ENCODE assay signal across 20 cellular contexts in the genomic region with DNA sequence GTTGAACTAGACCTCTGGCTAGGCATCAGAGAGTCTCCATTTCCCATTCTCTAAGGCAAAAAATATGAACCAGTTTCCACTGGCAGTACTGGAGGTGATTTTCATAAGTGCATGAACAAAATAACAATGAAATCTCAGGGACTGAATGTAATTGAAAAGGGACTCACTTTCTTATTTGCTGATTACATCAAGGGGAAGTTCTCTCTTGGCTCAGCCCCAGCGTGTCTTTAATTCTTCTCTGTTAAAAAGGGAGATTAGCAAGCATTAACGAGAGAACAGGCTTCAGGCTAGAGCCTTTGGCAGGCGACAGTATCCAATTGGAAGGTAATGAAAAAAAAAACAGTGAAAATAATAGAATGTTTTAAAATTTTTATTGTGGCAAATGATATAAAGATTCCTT. TPM values are rescaled to one million over a fixed set of nuclear protein-coding genes. Genes with fewer than 3 reads are reported as not detected.
DNase-seq lines count a peak whose midpoint lies in the region; ATAC-seq and TF ChIP-seq lines count a peak whose summit lies in the region.
"Had no signal": no experiment of that assay in that cellular context is flagged by ENCODE, and none has a peak within 500 bp of the region (broad histone marks: within the 10 kb centered on the region; RNA-seq: fewer than 3 reads in every experiment).

No MANE protein-coding gene starts in this region.

- H3K9me3 ChIP-seq in neuronal stem cell (replicated peaks in 1 of 2; ENCODE audit: control insufficient read depth in 2 of 2, insufficient read depth in 1 of 2, low read depth in 1 of 2, low read length in 2 of 2) (no peaks in the 10 kb centered on the region), smooth muscle cell (replicated peaks; ENCODE audit: low read depth) (no peaks in the 10 kb centered on the region)
- H3K9me3 ChIP-seq: BLaER1 treated with 17β-estradiol and CSF1 and Interleukin-3, amounts not matched to agents 10 nM and 100 nM; Caco-2 had no signal

- no peak overlapping the region for H3K14ac ChIP-seq in neuronal stem cell (ENCODE audit: low read length)

- H3K4ac ChIP-seq in neuronal stem cell (ENCODE audit: low read length): no peak overlapping the region

- H2BK120ac ChIP-seq in neuronal stem cell (ENCODE audit: low read depth, low read length): no peak overlapping the region

- DNase-seq in G401 (ENCODE audit: low spot score): peak; percentile 87
- peak; percentile 2 for DNase-seq in NCI-H1105 (lab: John Stamatoyannopoulos, UW)
- DNase-seq in cerebellum (ENCODE audit: low spot score): peak; percentile 38
- DNase-seq in neuronal stem cell (ENCODE audit: low spot score): no peak
- no peak for DNase-seq in smooth muscle cell (lab: John Stamatoyannopoulos, UW; ENCODE audit: unreplicated experiment)
- no peak for DNase-seq in NCI-H345 treated with DMSO at 0.1 percent for 48 hours (lab: John Stamatoyannopoulos, UW; ENCODE audit: unreplicated experiment)
- DNase-seq: ACHN; Caco-2; CD4-positive, alpha-beta memory T cell; DMS153; KG1; NCI-H187; NCI-H226; NCI-H526; SIG-M5; T-cell had no signal

- TF ChIP-seq CTCF in smooth muscle cell (IDR thresholded peaks at IDR 0.05; ENCODE audit: borderline replicate concordance, insufficient read depth, poor library complexity, severe bottlenecking): no peak

- no peaks in the 10 kb centered on the region for H3K27me3 ChIP-seq in neuronal stem cell (ENCODE audit: control insufficient read depth in 3 of 3, insufficient read depth in 3 of 3, low read depth in 1 of 3, low read length in 3 of 3)
- no peaks in the 10 kb centered on the region for H3K27me3 ChIP-seq in smooth muscle cell (ENCODE audit: low read depth)
- H3K27me3 ChIP-seq: BLaER1 treated with 17β-estradiol and CSF1 and Interleukin-3, amounts not matched to agents 10 nM and 100 nM had no signal

- H2AFZ ChIP-seq in neuronal stem cell (ENCODE audit: low read length) (no peak overlapping the region), smooth muscle cell (ENCODE audit: low read depth) (no peak overlapping the region)

- WGBS in neuronal stem cell (ENCODE audit: extremely low coverage in 2 of 2, insufficient read length in 2 of 2, insufficient replicate concordance in 1 of 2), 2 donors: no CpG with 5 or more reads among the region's 3 CpGs
- WGBS in smooth muscle cell (ENCODE audit: low lambda C conversion rate): 24% methylated on average over 3 of the region's 3 CpGs

- no peaks in the 10 kb centered on the region for H3K79me2 ChIP-seq in smooth muscle cell (ENCODE audit: low read depth)

- H3K36me3 ChIP-seq in neuronal stem cell (replicated peaks in 1 of 2; ENCODE audit: control insufficient read depth in 2 of 2, insufficient read depth in 2 of 2, low read length in 2 of 2) (no peaks in the 10 kb centered on the region), smooth muscle cell (ENCODE audit: low read depth) (no peaks in the 10 kb centered on the region)
- H3K36me3 ChIP-seq: BLaER1 treated with 17β-estradiol and CSF1 and Interleukin-3, amounts not matched to agents 10 nM and 100 nM had no signal

- no peak overlapping the region for H3K18ac ChIP-seq in neuronal stem cell (ENCODE audit: low read length)

- no peak overlapping the region for H2AK5ac ChIP-seq in neuronal stem cell (ENCODE audit: low read depth, low read length)

- H3K27ac ChIP-seq in neuronal stem cell (replicated peaks; ENCODE audit: low read length) (peak overlapping the region; percentile 17), smooth muscle cell (ENCODE audit: low read depth) (no peak overlapping the region)
- H3K27ac ChIP-seq: BLaER1 treated with 17β-estradiol and CSF1 and Interleukin-3, amounts not matched to agents 10 nM and 100 nM had no signal

- in situ Hi-C loops in G401 (cut with HindIII; ENCODE audit: low sequenced_read_pairs): no loop called here

- ATAC-seq in GM18858 (IDR thresholded peaks at IDR 0.05; ENCODE audit: unreplicated experiment): no peak
- ATAC-seq: HCT116, SK-N-SH treated with all-trans-retinoic acid at 6 μM for 48 hours, T-cell had no signal

- H2BK12ac ChIP-seq in neuronal stem cell (ENCODE audit: low read length): no peak overlapping the region

- H2BK5ac ChIP-seq in neuronal stem cell (ENCODE audit: low read length): no peak overlapping the region

- H3K9ac ChIP-seq in neuronal stem cell (ENCODE audit: low read depth, low read length, poor library complexity) (no peak overlapping the region), smooth muscle cell (ENCODE audit: low read depth) (no peak overlapping the region)
- H3K9ac ChIP-seq: BLaER1 treated with 17β-estradiol and CSF1 and Interleukin-3, amounts not matched to agents 10 nM and 100 nM had no signal

- no peaks in the 10 kb centered on the region for H3F3A ChIP-seq in smooth muscle cell (ENCODE audit: low read depth)

- H3K4me3 ChIP-seq in neuronal stem cell (ENCODE audit: low read length in 2 of 2) (no peak overlapping the region), smooth muscle cell (no peak overlapping the region)
- H3K4me3 ChIP-seq: BLaER1 treated with 17β-estradiol and CSF1 and Interleukin-3, amounts not matched to agents 10 nM and 100 nM had no signal

- H4K20me1 ChIP-seq in smooth muscle cell (ENCODE audit: low read depth): no peaks in the 10 kb centered on the region
- H4K20me1 ChIP-seq: BLaER1 treated with 17β-estradiol and CSF1 and Interleukin-3, amounts not matched to agents 10 nM and 100 nM had no signal

- H3K23ac ChIP-seq in neuronal stem cell (ENCODE audit: low read depth, low read length, poor library complexity): no peak overlapping the region

- no peak overlapping the region for H2BK15ac ChIP-seq in neuronal stem cell (ENCODE audit: low read length)

- no peak overlapping the region for H4K91ac ChIP-seq in neuronal stem cell (ENCODE audit: low read depth, low read length, poor library complexity)

- H3K4me2 ChIP-seq in neuronal stem cell (ENCODE audit: insufficient read depth, low read length, poor library complexity, severe bottlenecking) (no peak overlapping the region), smooth muscle cell (no peak overlapping the region)

- peaks cover 0 to 12% of the 10 kb centered on the region in 2 donors for H3K4me1 ChIP-seq in neuronal stem cell (ENCODE audit: control insufficient read depth in 2 of 2, insufficient read depth in 1 of 2, low read depth in 1 of 2, low read length in 2 of 2)
- peaks cover 22% of the 10 kb centered on the region for H3K4me1 ChIP-seq in smooth muscle cell (ENCODE audit: low read depth)
- H3K4me1 ChIP-seq: Caco-2 had no signal

- H3K79me1 ChIP-seq in neuronal stem cell (ENCODE audit: low read depth, low read length): no peaks in the 10 kb centered on the region

- no peak overlapping the region for H4K8ac ChIP-seq in neuronal stem cell (ENCODE audit: low read depth, low read length)

RNA-seq across cellular contexts. Expression of a gene that starts 34.0 kb away (rescaled TPM):
- total RNA-seq in G401 (2014; rRNA removed; shearing (Covaris generic)): not detected in 2 replicates
- 4.7 TPM for total RNA-seq in cerebellum
- polyA plus RNA-seq in neuronal stem cell (2013, experiment 1 of 2): 0.03 TPM
- polyA plus RNA-seq in neuronal stem cell (2013, experiment 2 of 2): 0.01 TPM
- 2.7 and 4.4 TPM in 2 replicates for total RNA-seq in smooth muscle cell
- 0.05 and 5.1 TPM in 2 replicates for polyA plus RNA-seq in smooth muscle cell
- total RNA-seq: CD4-positive, alpha-beta memory T cell; T-cell had no signal
- polyA plus RNA-seq: CD4-positive, alpha-beta memory T cell had no signal

Comparison
In these comparisons a context has a peak if more than half of its experiments do, and no peak if none do; other contexts are left out.
1. DNase-seq: peak in G401 (single experiment), NCI-H1105 (single experiment) and cerebellum (single experiment); none in neuronal stem cell (single experiment), smooth muscle cell (single experiment) and NCI-H345 treated with DMSO at 0.1 percent for 48 hours (single experiment).